8 cellular contexts compared by ENCODE assay signal in genomic region chr3:160756907-160757623, GRCh38. TPM values are rescaled to one million over a fixed set of nuclear protein-coding genes. Genes with fewer than 3 reads are reported as not detected.
A peak's percentile ranks its signal among the peaks of the same experiment; 100 is the strongest.
DNase-seq lines count a peak whose midpoint lies in the region; ATAC-seq and TF ChIP-seq lines count a peak whose summit lies in the region.

No MANE protein-coding gene starts in this region.

- H3K27me3 ChIP-seq in BLaER1 (no peaks in the 10 kb centered on the region), tibial artery (no peaks in the 10 kb centered on the region)

- TF ChIP-seq CTCF in brain (conservative IDR thresholded peaks at IDR 0.05): no peak
- no peak for TF ChIP-seq CTCF in lower leg skin (IDR thresholded peaks at IDR 0.05)
- TF ChIP-seq CTCF in tibial artery (IDR thresholded peaks at IDR 0.05): no peak

- peaks cover 12 to 31% (median 18%) of the 10 kb centered on the region in 3 donors for H3K4me1 Mint-ChIP-seq in IgD-negative memory B cell
- peaks cover 63% of the 10 kb centered on the region for H3K4me1 Mint-ChIP-seq in brain

- H3K4me2 ChIP-seq in BLaER1: peak overlapping the region; percentile 93

- WGBS in lower leg skin, 2 donors: 24 to 30% methylated on average over 19 of the region's 19 CpGs

- TF ChIP-seq POLR2A in lower leg skin (IDR thresholded peaks at IDR 0.05): no peak

- no peaks in the 10 kb centered on the region for H3K9me3 Mint-ChIP-seq in IgD-negative memory B cell
- peaks cover 0 to 2% (median 0%) of the 10 kb centered on the region in 5 experiments for H3K9me3 Mint-ChIP-seq in brain

- no peaks in the 10 kb centered on the region for H3K36me3 ChIP-seq in BLaER1
- H3K36me3 ChIP-seq in tibial artery: no peaks in the 10 kb centered on the region

- H3K4me1 ChIP-seq in BLaER1 (peaks cover 38% of the 10 kb centered on the region), tibial artery (peaks cover 0 to 41% (median 17%) of the 10 kb centered on the region in 4 donors)

- intact Hi-C loops in lower leg skin (cut with DNase I; ENCODE audit: low total_unique reads): no loop called here
- intact Hi-C loops in tibial artery (cut with DNase I; ENCODE audit: low total_unique reads): loop anchor here (5.0 kb wide), 1 partner anchor 185 kb away; no protein-coding TSS in a partner anchor

- H3K4me3 Mint-ChIP-seq in IgD-negative memory B cell: peak overlapping the region; percentile 93 to 98 (median 94)
- H3K4me3 Mint-ChIP-seq in brain: peak overlapping the region; percentile 97 to 100 (median 98)

- peak; percentile 19 to 86 for DNase-seq in lower leg skin (ENCODE audit: low spot score in 2 of 2)
- peak in 1 of 2 donors; percentile 69 for DNase-seq in tibial artery
- no peak for DNase-seq in glomerular visceral epithelial cell (ENCODE audit: extremely low spot score)

- peaks cover 30% of the 10 kb centered on the region; the same call in 1 of the 2 replicates for H4K20me1 ChIP-seq in BLaER1

- no peak for ATAC-seq in GM19023 (IDR thresholded peaks at IDR 0.05; ENCODE audit: unreplicated experiment)
- ATAC-seq in GM19397 (IDR thresholded peaks at IDR 0.05; ENCODE audit: unreplicated experiment): no peak

- H3K27ac ChIP-seq in BLaER1 (peak overlapping the region; percentile 50), tibial artery (peak overlapping the region; percentile 95 to 98)

- peak overlapping the region; percentile 84 for H3K4me3 ChIP-seq in BLaER1
- H3K4me3 ChIP-seq in lower leg skin (ENCODE audit: low read depth, poor library complexity, severe bottlenecking): peak overlapping the region; percentile 63
- peak overlapping the region; percentile 75 to 83 for H3K4me3 ChIP-seq in tibial artery

- H3K9ac ChIP-seq in BLaER1: peak overlapping the region; percentile 95

- H3K27me3 Mint-ChIP-seq in IgD-negative memory B cell (peaks cover 5% of the 10 kb centered on the region), brain (peaks cover 26% of the 10 kb centered on the region)

- H3K27ac Mint-ChIP-seq in IgD-negative memory B cell (peak overlapping the region; percentile 72 to 89 (median 83)), brain (peak overlapping the region; percentile 79 to 96 (median 96))

- no peaks in the 10 kb centered on the region for H3K36me3 Mint-ChIP-seq in IgD-negative memory B cell
- H3K36me3 Mint-ChIP-seq in brain: peaks cover 5% of the 10 kb centered on the region

- H3K9me3 ChIP-seq in BLaER1: no peaks in the 10 kb centered on the region
- no peaks in the 10 kb centered on the region for H3K9me3 ChIP-seq in tibial artery

RNA-seq across cellular contexts. Expression of gene PPM1L, which starts 1.0 kb away (rescaled TPM):
- 3.0 TPM for polyA plus RNA-seq in IgD-negative memory B cell
- polyA plus RNA-seq in brain (ENCODE audit: insufficient read depth, low read depth, low replicate concordance): 5.9 TPM
- total RNA-seq in lower leg skin: 10 to 100 TPM; 34.9 to 46.5 (median 40.7) TPM
